ENCODE assay signal across 19 cellular contexts in the genomic region with DNA sequence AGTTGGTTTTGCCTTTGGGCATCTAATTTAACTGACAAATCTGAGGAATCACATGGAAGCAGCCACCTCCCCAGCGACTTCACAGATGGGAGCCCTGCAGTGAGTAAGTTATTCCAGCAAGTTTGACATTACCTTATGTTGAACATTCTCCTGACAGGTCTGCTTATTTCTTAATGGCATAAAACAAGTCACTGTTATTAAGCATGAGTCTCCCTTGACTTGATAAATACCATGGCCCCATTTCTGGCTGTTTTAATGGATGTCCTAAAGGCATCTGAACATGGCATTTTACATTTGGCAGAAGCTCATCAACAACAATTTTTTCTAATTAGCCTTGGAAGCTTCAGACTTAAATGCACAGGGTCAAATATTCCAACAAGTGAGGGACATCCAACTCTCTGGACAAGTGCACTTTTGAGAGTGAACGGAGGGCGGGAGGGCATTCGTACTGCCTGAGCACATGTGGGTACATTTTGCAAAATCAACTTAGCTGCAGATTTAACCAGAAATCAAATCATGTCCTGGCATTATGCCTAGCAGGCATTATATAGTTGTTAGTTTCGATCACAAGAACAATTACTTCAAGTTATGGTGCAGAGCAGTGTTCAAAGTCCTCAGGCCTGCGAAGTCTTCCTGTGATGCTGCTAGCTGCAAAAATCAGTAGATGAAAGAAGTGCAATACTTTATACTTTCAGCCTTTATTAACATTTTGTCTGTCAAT.
"Had no signal": no experiment of that assay in that cellular context is flagged by ENCODE, and none has a peak within 500 bp of the region (broad histone marks: within the 10 kb centered on the region; RNA-seq: fewer than 3 reads in every experiment).

No MANE protein-coding gene starts in this region.

- H3K36me3 ChIP-seq: ascending aorta, cardiac muscle cell, gastrocnemius medialis, left ventricle myocardium inferior, stomach, thyroid gland, vagina, WERI-Rb-1 had no signal

- FAIRE-seq: colon, endothelial cell of umbilical vein had no signal

- H3K4me1 ChIP-seq: ascending aorta, gastrocnemius medialis, left ventricle myocardium inferior, thyroid gland had no signal

- H3K27ac ChIP-seq: ascending aorta, cardiac muscle cell, gastrocnemius medialis, left ventricle myocardium inferior, thyroid gland, vagina, WERI-Rb-1 had no signal

- H3K9me3 ChIP-seq: ascending aorta, gastrocnemius medialis, left ventricle myocardium inferior, stomach, thyroid gland, vagina had no signal

- H3K4me3 ChIP-seq: ascending aorta, cardiac muscle cell, gastrocnemius medialis, left ventricle myocardium inferior, stomach, thyroid gland, vagina had no signal

- ATAC-seq: activated CD4-positive, alpha-beta T cell treated with anti-CD3 and anti-CD28 coated beads for 36 hours; activated T-cell treated with anti-CD3 and anti-CD28 coated beads, Interleukin-2, amount 50 U/mL, for 72 hours; gastrocnemius medialis had no signal

- H3K27me3 ChIP-seq: ascending aorta, cardiac muscle cell, gastrocnemius medialis, stomach, thyroid gland, vagina had no signal

- DNase-seq: activated CD4-positive, alpha-beta memory T cell treated with anti-CD3 and anti-CD28 coated beads, Interleukin-2, amount 10 ng/mL, durations not matched to agents 7 days and 5 days; activated CD4-positive, alpha-beta T cell treated with anti-CD3 and anti-CD28 coated beads for 36 hours; activated CD8-positive, alpha-beta memory T cell treated with anti-CD3 and anti-CD28 coated beads, Interleukin-2, amount 50 U/mL, for 4 hours; activated T-cell treated with anti-CD3 and anti-CD28 coated beads, Interleukin-2, amount 50 U/mL, for 72 hours; gastrocnemius medialis; islet precursor cell; left ventricle myocardium inferior; mesenchymal stem cell; nephron progenitor cell; stimulated activated CD4-positive, alpha-beta T cell treated with anti-CD3 and anti-CD28 coated beads, Interleukin-15, amount 100 ng/mL, for 24 hours; stimulated activated CD4-positive, alpha-beta T cell treated with anti-CD3 and anti-CD28 coated beads, Interleukin-4, amount 100 ng/mL, for 24 hours; thyroid gland; WERI-Rb-1 had no signal
